Comparison of ENCODE assay signal across 9 cellular contexts in genomic region chr18:34223164-34223892, GRCh38. TPM values are rescaled to one million over a fixed set of nuclear protein-coding genes. Genes with fewer than 3 reads are reported as not detected.
A peak's percentile ranks its signal among the peaks of the same experiment; 100 is the strongest.
DNase-seq lines count a peak whose midpoint lies in the region; ATAC-seq and TF ChIP-seq lines count a peak whose summit lies in the region.
"Had no signal": no experiment of that assay in that cellular context is flagged by ENCODE, and none has a peak within 500 bp of the region (broad histone marks: within the 10 kb centered on the region; RNA-seq: fewer than 3 reads in every experiment).

No MANE protein-coding gene starts in this region.

- no peak for TF ChIP-seq RAD21 in neural cell (conservative IDR thresholded peaks at IDR 0.05)

- H3K27me3 ChIP-seq in neural cell (ENCODE audit: insufficient read depth, low read depth, low read length) = no peaks in the 10 kb centered on the region

- no peak for TF ChIP-seq EP300 in neural cell (conservative IDR thresholded peaks at IDR 0.05; ENCODE audit: poor library complexity, severe bottlenecking)

- H4K20me1 ChIP-seq in neural cell (ENCODE audit: insufficient read depth) = no peaks in the 10 kb centered on the region

- H3K9ac ChIP-seq in neural cell (ENCODE audit: low read length) = peak overlapping the region; percentile 88

- peak overlapping the region; percentile 72 for H3K4me3 ChIP-seq in coronary artery
- peak overlapping the region; percentile 83 for H3K4me3 ChIP-seq in neural cell (ENCODE audit: low read length)

- no peaks in the 10 kb centered on the region for H3K36me3 ChIP-seq in neural cell (ENCODE audit: insufficient read depth, low read length)

- DNase-seq in D341Med (ENCODE audit: low spot score) = peak; percentile 65
- peak; percentile 72 for DNase-seq in NCI-H1105 treated with DMSO at 0.1 percent for 48 hours (lab: John Stamatoyannopoulos, UW)
- no peak for DNase-seq in coronary artery (ENCODE audit: low spot score)
- no peak for DNase-seq in NAMALWA (ENCODE audit: low spot score)
- DNase-seq in CD1c-positive myeloid dendritic cell (ENCODE audit: extremely low spot score) = no peak
- no peak for DNase-seq in occipital lobe (lab: John Stamatoyannopoulos, UW)

- peak overlapping the region; percentile 65 for H2AFZ ChIP-seq in neural cell (ENCODE audit: low read depth, low read length)

- H3K9me2 ChIP-seq in neural cell (ENCODE audit: insufficient read depth, low read length) = no peaks in the 10 kb centered on the region

- TF ChIP-seq CTCF in coronary artery (IDR thresholded peaks at IDR 0.05) (no peak), neural cell (IDR thresholded peaks at IDR 0.05; ENCODE audit: poor library complexity, severe bottlenecking) (no peak)

- H3K9me3 ChIP-seq in neural cell (ENCODE audit: low read length) = no peaks in the 10 kb centered on the region

- no peaks in the 10 kb centered on the region for H3F3A ChIP-seq in neural cell (ENCODE audit: insufficient read depth, low read length, poor library complexity, severe bottlenecking)

- no peak for ATAC-seq in GM18867 (IDR thresholded peaks at IDR 0.05; ENCODE audit: unreplicated experiment)

- H3K27ac ChIP-seq in coronary artery (no peak overlapping the region), neural cell (ENCODE audit: low read length) (peak overlapping the region; percentile 82)

- peak overlapping the region; percentile 99 for H3K4me2 ChIP-seq in neural cell (ENCODE audit: low read length)

- H3K79me2 ChIP-seq in neural cell (replicated peaks; ENCODE audit: insufficient read depth, low read length) = peaks cover 47% of the 10 kb centered on the region

TF ChIP-seq in neural cell, 6 proteins besides CTCF, POLR2A, EP300 and RAD21:
- TF ChIP-seq MXI1 (conservative IDR thresholded peaks at IDR 0.05; ENCODE audit: poor library complexity, severe bottlenecking) (peak; percentile 29), SMC3 (conservative IDR thresholded peaks at IDR 0.05; ENCODE audit: poor library complexity) (no peak), REST (IDR thresholded peaks at IDR 0.05; ENCODE audit: borderline replicate concordance) (no peak), EZH2 (IDR thresholded peaks at IDR 0.05; ENCODE audit: borderline replicate concordance, insufficient read depth, low read length, poor library complexity, severe bottlenecking) (no peak), POLR2AphosphoS5 (IDR thresholded peaks at IDR 0.05) (peak; percentile 4)

RNA-seq across cellular contexts. Expression of gene NOL4, which starts 1.4 kb away (rescaled TPM):
- 61.0 and 72.0 TPM in 2 replicates for polyA plus RNA-seq in neural cell
- 92.8 and 95.0 TPM in 2 replicates for polyA minus RNA-seq in neural cell
- total RNA-seq in occipital lobe = 137 TPM
- total RNA-seq: pulmonary artery endothelial cell had no signal

Comparison
In these comparisons a context has a peak if more than half of its experiments do, and no peak if none do; other contexts are left out.
1. DNase-seq: peak in D341Med (single experiment) and NCI-H1105 treated with DMSO at 0.1 percent for 48 hours (single experiment); none in coronary artery (single experiment), NAMALWA (single experiment), CD1c-positive myeloid dendritic cell (single experiment) and occipital lobe (single experiment).